12 cellular contexts compared by ENCODE assay signal in the genomic region with DNA sequence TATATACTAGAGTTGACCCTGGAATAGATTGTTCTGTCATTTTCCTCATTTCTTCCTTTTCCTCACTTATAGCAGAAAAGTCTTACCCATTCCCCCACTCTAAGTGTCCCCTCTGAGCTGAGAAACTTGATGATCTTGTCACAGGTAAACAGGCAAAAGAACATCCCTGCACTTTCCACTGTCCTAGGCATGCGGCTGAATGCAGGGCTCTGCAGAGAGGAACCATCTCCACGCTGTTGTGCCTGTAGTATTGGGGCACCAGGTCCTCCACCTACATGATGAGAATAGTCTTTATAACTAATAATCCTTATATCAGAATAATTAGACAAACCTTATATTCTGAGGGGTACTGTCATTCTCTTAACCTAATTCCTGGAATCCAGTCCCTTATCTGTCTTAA.
A peak's percentile ranks its signal among the peaks of the same experiment; 100 is the strongest.
DNase-seq lines count a peak whose midpoint lies in the region; ATAC-seq and TF ChIP-seq lines count a peak whose summit lies in the region.
"Had no signal": no experiment of that assay in that cellular context is flagged by ENCODE, and none has a peak within 500 bp of the region (broad histone marks: within the 10 kb centered on the region; RNA-seq: fewer than 3 reads in every experiment).

No MANE protein-coding gene starts in this region.

- WGBS in spleen, 5 donors, result 55 to 81% (median 70%) methylated on average over 2 of the region's 2 CpGs

- H3K36me3 Mint-ChIP-seq in activated T-helper 1 cell treated with anti-CD3 and anti-CD28 coated beads, Interleukin-12 subunit alpha, Interleukin-12 subunit beta, Interleukin-2, Interleukin-4 antibody, amounts not matched to agents 30 ng/mL and 10 ng/mL and 1 ng/mL, durations not matched to agents 14 hours and 24 hours and 36 hours (ENCODE audit: low read depth), result peaks cover 3% of the 10 kb centered on the region

- H3K27me3 ChIP-seq in gastrocnemius medialis (no peaks in the 10 kb centered on the region), spleen (replicated peaks in 1 of 7) (no peaks in the 10 kb centered on the region)
- H3K27me3 ChIP-seq: sigmoid colon had no signal

- ATAC-seq in GM18520 (IDR thresholded peaks at IDR 0.05; ENCODE audit: unreplicated experiment) (peak; percentile 0), GM21423 (IDR thresholded peaks at IDR 0.05; ENCODE audit: unreplicated experiment) (peak; percentile 36), HG03097 (IDR thresholded peaks at IDR 0.05; ENCODE audit: low FRiP score, unreplicated experiment) (peak; percentile 13), gastrocnemius medialis (no peak)
- ATAC-seq: HCT116 had no signal

- H3K27ac ChIP-seq in gastrocnemius medialis (no peak overlapping the region), spleen (peak overlapping the region in 3 of 8 donors; percentile 3 to 45 (median 41))
- H3K27ac ChIP-seq: sigmoid colon had no signal

- no peaks in the 10 kb centered on the region for H3K4me1 ChIP-seq in gastrocnemius medialis
- H3K4me1 ChIP-seq in spleen, result peaks cover 0 to 60% (median 42%) of the 10 kb centered on the region in 6 donors
- H3K4me1 ChIP-seq: sigmoid colon had no signal

- H3K27me3 Mint-ChIP-seq in activated T-helper 1 cell treated with anti-CD3 and anti-CD28 coated beads, Interleukin-12 subunit alpha, Interleukin-12 subunit beta, Interleukin-2, Interleukin-4 antibody, amounts not matched to agents 30 ng/mL and 10 ng/mL and 1 ng/mL, durations not matched to agents 14 hours and 24 hours and 36 hours (ENCODE audit: insufficient read depth), result no peaks in the 10 kb centered on the region

- H3K27ac Mint-ChIP-seq in activated T-helper 1 cell treated with anti-CD3 and anti-CD28 coated beads, Interleukin-12 subunit alpha, Interleukin-12 subunit beta, Interleukin-2, Interleukin-4 antibody, amounts not matched to agents 30 ng/mL and 10 ng/mL and 1 ng/mL, durations not matched to agents 14 hours and 24 hours and 36 hours, result peak overlapping the region; percentile 6

- H3K4me1 Mint-ChIP-seq in activated T-helper 1 cell treated with anti-CD3 and anti-CD28 coated beads, Interleukin-12 subunit alpha, Interleukin-12 subunit beta, Interleukin-2, Interleukin-4 antibody, amounts not matched to agents 30 ng/mL and 10 ng/mL and 1 ng/mL, durations not matched to agents 14 hours and 24 hours and 36 hours (ENCODE audit: low read depth), result peaks cover 56% of the 10 kb centered on the region

- intact Hi-C loops in activated T-helper 1 cell treated with anti-CD3 and anti-CD28 coated beads, Interleukin-12 subunit alpha, Interleukin-12 subunit beta, Interleukin-2, Interleukin-4 antibody, amounts not matched to agents 30 ng/mL and 10 ng/mL and 1 ng/mL, durations not matched to agents 14 hours and 24 hours and 36 hours (cut with micrococcal nuclease), result loop anchor here (1.0 to 10.0 kb wide), 8 partner anchors 192 to 1172 kb away; partner anchors contain the start of genes NDFIP2, OBI1 and RBM26
- intact Hi-C loops in gastrocnemius medialis (cut with DNase I; ENCODE audit: low total_unique reads), result no loop called here
- intact Hi-C loops in spleen (cut with DNase I; ENCODE audit: low total_unique reads), result no loop called here

- H3K4me3 Mint-ChIP-seq in activated T-helper 1 cell treated with anti-CD3 and anti-CD28 coated beads, Interleukin-12 subunit alpha, Interleukin-12 subunit beta, Interleukin-2, Interleukin-4 antibody, amounts not matched to agents 30 ng/mL and 10 ng/mL and 1 ng/mL, durations not matched to agents 14 hours and 24 hours and 36 hours, result peak overlapping the region; percentile 60

- TF ChIP-seq POLR2A in gastrocnemius medialis (IDR thresholded peaks at IDR 0.05) (no peak), spleen (IDR thresholded peaks at IDR 0.05) (no peak)

- no peaks in the 10 kb centered on the region for H3K9me3 Mint-ChIP-seq in activated T-helper 1 cell treated with anti-CD3 and anti-CD28 coated beads, Interleukin-12 subunit alpha, Interleukin-12 subunit beta, Interleukin-2, Interleukin-4 antibody, amounts not matched to agents 30 ng/mL and 10 ng/mL and 1 ng/mL, durations not matched to agents 14 hours and 24 hours and 36 hours

- in situ Hi-C loops in gastrocnemius medialis (cut with MboI; ENCODE audit: low sequenced_read_pairs in 4 of 4), result no loop called here

- DNase-seq in activated T-helper 1 cell treated with anti-CD3 and anti-CD28 coated beads, Interleukin-12 subunit alpha, Interleukin-12 subunit beta, Interleukin-2, Interleukin-4 antibody, amounts not matched to agents 30 ng/mL and 10 ng/mL and 1 ng/mL, durations not matched to agents 14 hours and 24 hours and 36 hours (ENCODE audit: low spot score), result no peak
- no peak for DNase-seq in activated gamma-delta T cell (lab: John Stamatoyannopoulos, UW)
- DNase-seq in gastrocnemius medialis, result no peak
- no peak for DNase-seq in NCI-H146 treated with DMSO at 0.1 percent for 48 hours (lab: John Stamatoyannopoulos, UW; ENCODE audit: unreplicated experiment)
- DNase-seq in spleen, result no peak
- DNase-seq: DMS53, NCI-H1417 treated with DMSO at 0.1 percent for 48 hours, sigmoid colon had no signal

- TF ChIP-seq CTCF in gastrocnemius medialis (IDR thresholded peaks at IDR 0.05 in 4 of 5, conservative IDR thresholded peaks at IDR 0.05 in 1 of 5) (no peak), spleen (IDR thresholded peaks at IDR 0.05 in 8 of 11, conservative IDR thresholded peaks at IDR 0.05 in 3 of 11) (no peak)

- no peak overlapping the region for H3K4me3 ChIP-seq in gastrocnemius medialis
- H3K4me3 ChIP-seq in spleen, result peak overlapping the region in 1 of 8 donors; percentile 2
- H3K4me3 ChIP-seq: sigmoid colon had no signal

- H3K36me3 ChIP-seq in gastrocnemius medialis (no peaks in the 10 kb centered on the region), spleen (no peaks in the 10 kb centered on the region)
- H3K36me3 ChIP-seq: sigmoid colon had no signal

- H3K9me3 ChIP-seq in gastrocnemius medialis, result no peaks in the 10 kb centered on the region
- H3K9me3 ChIP-seq in spleen, result no peaks in the 10 kb centered on the region
- H3K9me3 ChIP-seq: sigmoid colon had no signal

Comparison
In these comparisons a context has a peak if more than half of its experiments do, and no peak if none do; other contexts are left out.
1. ATAC-seq: peak in GM18520 (single experiment), GM21423 (single experiment) and HG03097 (single experiment); none in gastrocnemius medialis (0 of 2).